ENCODE assay signal across 31 cellular contexts in genomic region chr9:134083451-134083850, GRCh38.
"Had no signal": no experiment of that assay in that cellular context is flagged by ENCODE, and none has a peak within 500 bp of the region (broad histone marks: within the 10 kb centered on the region; RNA-seq: fewer than 3 reads in every experiment).

No MANE protein-coding gene starts in this region.

- H2AFZ ChIP-seq: parathyroid adenoma had no signal

- H3K27ac Mint-ChIP-seq: naive thymus-derived CD8-positive, alpha-beta T cell; natural killer cell treated with Interleukin-12 subunit alpha and Interleukin-12 subunit beta and Interleukin-15 and Interleukin-18, amount 100 ng/mL, for 72 hours; nephron progenitor cell; progenitor cell of endocrine pancreas; stimulated activated effector memory CD8-positive, alpha-beta T cell treated with anti-CD3 and anti-CD28 coated beads, Interleukin-12 subunit alpha, Interleukin-12 subunit beta, amount 100 ng/mL, for 72 hours; stimulated activated naive B cell treated with anti-CD40 and anti-IgM and Interleukin-4, amounts not matched to agents 10 μg/mL and 1 μg/mL and 100 μg/mL, for 72 hours; stimulated activated naive CD8-positive, alpha-beta T cell treated with anti-CD3 and anti-CD28 coated beads, Interleukin-15, Interleukin-2, amounts not matched to agents 100 ng/mL and 50 ng/mL, for 24 hours had no signal

- FAIRE-seq: small intestine, urothelium cell line had no signal

- H3K27ac ChIP-seq: neutrophil, ovary, parathyroid adenoma, psoas muscle, right lobe of liver, sigmoid colon, stomach, thoracic aorta, thyroid gland, tibial nerve, upper lobe of left lung, vagina had no signal

- H3K9me3 Mint-ChIP-seq: natural killer cell treated with Interleukin-12 subunit alpha and Interleukin-12 subunit beta and Interleukin-15 and Interleukin-18, amount 100 ng/mL, for 72 hours had no signal

- H3K27me3 ChIP-seq: ovary, right lobe of liver, sigmoid colon, stomach, thyroid gland, tibial nerve, upper lobe of left lung, vagina had no signal

- H3K36me3 Mint-ChIP-seq: stimulated activated effector memory CD8-positive, alpha-beta T cell treated with anti-CD3 and anti-CD28 coated beads, Interleukin-12 subunit alpha, Interleukin-12 subunit beta, amount 100 ng/mL, for 72 hours had no signal

- H3K4me3 ChIP-seq: ovary, psoas muscle, right lobe of liver, sigmoid colon, stomach, thoracic aorta, thyroid gland, tibial nerve, upper lobe of left lung, vagina had no signal

- H3K36me3 ChIP-seq: neutrophil, ovary, right lobe of liver, sigmoid colon, stomach, thoracic aorta, thyroid gland, tibial nerve, upper lobe of left lung, vagina had no signal

- H3K79me2 ChIP-seq: parathyroid adenoma had no signal

- H3K4me1 ChIP-seq: parathyroid adenoma, psoas muscle, right lobe of liver, sigmoid colon, stomach, tibial nerve, upper lobe of left lung, vagina had no signal

- H3K4me3 Mint-ChIP-seq: naive thymus-derived CD8-positive, alpha-beta T cell; natural killer cell treated with Interleukin-12 subunit alpha and Interleukin-12 subunit beta and Interleukin-15 and Interleukin-18, amount 100 ng/mL, for 72 hours; nephron progenitor cell; neural crest cell; stimulated activated effector memory CD8-positive, alpha-beta T cell treated with anti-CD3 and anti-CD28 coated beads, Interleukin-12 subunit alpha, Interleukin-12 subunit beta, amount 100 ng/mL, for 72 hours; stimulated activated naive B cell treated with anti-CD40 and anti-IgM and Interleukin-4, amounts not matched to agents 10 μg/mL and 1 μg/mL and 100 μg/mL, for 72 hours; stimulated activated naive CD8-positive, alpha-beta T cell treated with anti-CD3 and anti-CD28 coated beads, Interleukin-15, Interleukin-2, amounts not matched to agents 100 ng/mL and 50 ng/mL, for 24 hours had no signal

- H3K9me3 ChIP-seq: neutrophil, ovary, thyroid gland, vagina had no signal

- H3K4me1 Mint-ChIP-seq: naive thymus-derived CD8-positive, alpha-beta T cell; nephron progenitor cell; neural crest cell; stimulated activated effector memory CD8-positive, alpha-beta T cell treated with anti-CD3 and anti-CD28 coated beads, Interleukin-12 subunit alpha, Interleukin-12 subunit beta, amount 100 ng/mL, for 72 hours; stimulated activated naive B cell treated with anti-CD40 and anti-IgM and Interleukin-4, amounts not matched to agents 10 μg/mL and 1 μg/mL and 100 μg/mL, for 72 hours had no signal

- DNase-seq: naive thymus-derived CD8-positive, alpha-beta T cell; nephron progenitor cell; nucleus accumbens; ovary; posterior cingulate gyrus; psoas muscle; right cardiac atrium; right lobe of liver; sigmoid colon; small intestine; stimulated activated CD4-positive, alpha-beta T cell treated with anti-CD3 and anti-CD28 coated beads, Interleukin-15, amount 100 ng/mL, for 24 hours; stimulated activated CD4-positive, alpha-beta T cell treated with anti-CD3 and anti-CD28 coated beads, Interleukin-2, amount 100 ng/mL, for 24 hours; stimulated activated CD4-positive, alpha-beta T cell treated with anti-CD3 and anti-CD28 coated beads, Interleukin-2, amount 100 ng/mL, for 48 hours; stimulated activated CD4-positive, alpha-beta T cell treated with anti-CD3 and anti-CD28 coated beads, Interleukin-4, amount 100 ng/mL, for 24 hours; stimulated activated naive B cell treated with anti-CD40 and anti-IgM and Interleukin-4, amounts not matched to agents 10 μg/mL and 1 μg/mL and 100 μg/mL, for 72 hours; stimulated activated naive CD4-positive, alpha-beta T cell treated with Interleukin-2 at 50 U/mL for 16 hours; stomach; thyroid gland; trophoblast cell; upper lobe of left lung had no signal

- ATAC-seq: naive thymus-derived CD8-positive, alpha-beta T cell; natural killer cell treated with Interleukin-12 subunit alpha and Interleukin-12 subunit beta and Interleukin-15 and Interleukin-18, amount 100 ng/mL, for 72 hours; psoas muscle; right cardiac atrium; right lobe of liver; stimulated activated effector memory CD8-positive, alpha-beta T cell treated with anti-CD3 and anti-CD28 coated beads, Interleukin-12 subunit alpha, Interleukin-12 subunit beta, amount 100 ng/mL, for 72 hours; stimulated activated naive B cell treated with anti-CD40 and anti-IgM and Interleukin-4, amounts not matched to agents 10 μg/mL and 1 μg/mL and 100 μg/mL, for 72 hours had no signal
